ENCODE assay signal across 8 cellular contexts in the genomic region with DNA sequence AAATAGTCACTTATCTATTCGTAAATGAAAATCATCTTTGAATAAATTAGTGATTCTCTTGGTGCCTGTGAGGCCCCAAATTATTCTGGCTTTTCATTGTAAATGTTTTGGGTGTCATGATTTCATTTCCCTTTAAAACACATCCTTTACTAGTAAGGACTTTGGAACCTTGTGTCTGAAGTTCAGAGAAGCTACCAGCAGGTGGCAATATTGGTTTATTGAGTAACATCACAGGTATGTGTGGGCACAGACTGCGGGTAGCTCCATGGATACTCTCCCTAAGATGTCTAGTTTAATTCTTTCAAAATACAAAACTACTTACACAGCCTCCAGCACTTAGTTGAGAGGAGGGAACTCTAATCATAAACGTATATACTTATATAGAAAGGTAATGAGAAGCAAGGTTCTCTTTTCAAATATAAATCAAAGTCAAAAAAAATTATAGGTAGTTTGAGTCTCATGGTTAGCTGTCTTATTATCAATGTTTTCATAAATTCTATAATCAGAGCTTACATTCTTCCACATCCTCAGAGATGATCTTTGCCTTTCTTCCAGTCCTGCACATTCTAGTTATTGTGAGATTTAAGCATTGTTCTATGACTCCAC.
DNase-seq lines count a peak whose midpoint lies in the region; ATAC-seq and TF ChIP-seq lines count a peak whose summit lies in the region.

No MANE protein-coding gene starts in this region.

- H3K27me3 ChIP-seq in HAP-1 (ENCODE audit: low read depth): no peaks in the 10 kb centered on the region; the same call in 1 of the 2 replicates
- H3K27me3 ChIP-seq in Karpas-422 (ENCODE audit: low read length): no peaks in the 10 kb centered on the region
- no peaks in the 10 kb centered on the region for H3K27me3 ChIP-seq in PC-9 (ENCODE audit: insufficient read depth, low read depth)
- no peaks in the 10 kb centered on the region for H3K27me3 ChIP-seq in thoracic aorta (replicated peaks; ENCODE audit: insufficient read depth)

- intact Hi-C loops in PC-9 (cut with micrococcal nuclease; ENCODE audit: unreplicated experiment): loop anchor here (1.0 to 2.0 kb wide), 4 partner anchors 96 to 1406 kb away; a partner anchor contains a TSS

- H2AFZ ChIP-seq in Karpas-422 (ENCODE audit: low read length) (no peak overlapping the region), PC-9 (no peak overlapping the region)

- peak; percentile 82 for DNase-seq in ACHN
- peak; percentile 75 for DNase-seq in GM10266 (ENCODE audit: extremely low spot score)
- peak; percentile 67 to 74 for DNase-seq in HAP-1 (ENCODE audit: low spot score in 2 of 2)
- peak; percentile 89 for DNase-seq in Karpas-422
- DNase-seq in PC-9: peak; percentile 40 to 64
- peak; percentile 36 to 76 for DNase-seq in T47D (ENCODE audit: low read depth in 1 of 2, low spot score in 1 of 2)
- peak; percentile 48 for DNase-seq in left lobe of liver (ENCODE audit: low spot score)
- DNase-seq in thoracic aorta (ENCODE audit: low spot score): no peak

- H3K4me1 ChIP-seq in HAP-1: no peaks in the 10 kb centered on the region
- H3K4me1 ChIP-seq in Karpas-422 (ENCODE audit: low read length): no peaks in the 10 kb centered on the region
- H3K4me1 ChIP-seq in PC-9 (replicated peaks; ENCODE audit: insufficient read depth): no peaks in the 10 kb centered on the region
- H3K4me1 ChIP-seq in thoracic aorta (ENCODE audit: control insufficient read depth in 1 of 2, low read depth in 2 of 2): no peaks in the 10 kb centered on the region

- peak; percentile 69 for TF ChIP-seq CTCF in GM10266 (IDR thresholded peaks at IDR 0.05; ENCODE audit: control insufficient read depth, insufficient read depth, low read depth, missing control alignments)
- TF ChIP-seq CTCF in PC-9 (conservative IDR thresholded peaks at IDR 0.05): peak; percentile 87
- peak; percentile 26 for TF ChIP-seq CTCF in thoracic aorta (IDR thresholded peaks at IDR 0.05)

- H3K27ac ChIP-seq in Karpas-422 (ENCODE audit: low read length) (no peak overlapping the region), PC-9 (no peak overlapping the region), thoracic aorta (no peak overlapping the region)

- no peaks in the 10 kb centered on the region for H3K9me3 ChIP-seq in HAP-1
- no peaks in the 10 kb centered on the region for H3K9me3 ChIP-seq in Karpas-422 (ENCODE audit: low read length)
- no peaks in the 10 kb centered on the region for H3K9me3 ChIP-seq in PC-9 (ENCODE audit: insufficient read depth, low read depth)
- no peaks in the 10 kb centered on the region for H3K9me3 ChIP-seq in thoracic aorta

- H4K20me1 ChIP-seq in Karpas-422 (ENCODE audit: insufficient read depth, low read depth, low read length) (no peaks in the 10 kb centered on the region), PC-9 (ENCODE audit: insufficient read depth) (no peaks in the 10 kb centered on the region)

- ATAC-seq in left lobe of liver (peak; percentile 99), thoracic aorta (ENCODE audit: insufficient number of reproducible peaks, low FRiP score, low read depth) (no peak)

- no TSS peak for BruUV-seq in PC-9 (replicated peaks; lab: Mats Ljungman, UMichigan)

- H3K79me2 ChIP-seq in Karpas-422 (ENCODE audit: low read length): no peaks in the 10 kb centered on the region
- H3K79me2 ChIP-seq in PC-9 (ENCODE audit: low read depth): no peaks in the 10 kb centered on the region

- no peaks in the 10 kb centered on the region for H3K9me2 ChIP-seq in Karpas-422 (replicated peaks; ENCODE audit: insufficient read depth, low read length)
- no peaks in the 10 kb centered on the region for H3K9me2 ChIP-seq in PC-9 (ENCODE audit: insufficient read depth)

- H3K4me2 ChIP-seq in Karpas-422 (ENCODE audit: low read depth, low read length, poor library complexity, severe bottlenecking): no peak overlapping the region
- H3K4me2 ChIP-seq in PC-9: no peak overlapping the region

- CTCF ChIA-PET in PC-9 (lab: Charles Lee): interaction anchor here (1.5 kb wide), 1 partner anchor 97 kb away, joined by 3 read pairs; no protein-coding TSS in a partner anchor

- H3K36me3 ChIP-seq in HAP-1 (replicated peaks) (no peaks in the 10 kb centered on the region), Karpas-422 (ENCODE audit: insufficient read depth, low read length) (no peaks in the 10 kb centered on the region), PC-9 (ENCODE audit: low read depth) (no peaks in the 10 kb centered on the region), thoracic aorta (no peaks in the 10 kb centered on the region)

- in situ Hi-C loops in ACHN (cut with HindIII; ENCODE audit: low pct_ligation_motif_present, low pct_unique_long_range_greater_than_20kb, low sequenced_read_pairs) (no loop called here), HAP-1 (cut with MboI; ENCODE audit: low sequenced_read_pairs) (loop anchor here (25.0 kb wide), 2 partner anchors 459 to 659 kb away; a partner anchor contains a TSS), T47D (cut with HindIII; ENCODE audit: low pct_unique_long_range_greater_than_20kb, low sequenced_read_pairs) (no loop called here)

- H3K4me3 ChIP-seq in HAP-1 (no peak overlapping the region), Karpas-422 (ENCODE audit: low read length) (no peak overlapping the region), PC-9 (no peak overlapping the region), thoracic aorta (no peak overlapping the region)

- POLR2A ChIA-PET in PC-9 (lab: Charles Lee; ENCODE audit: unreplicated experiment): no interaction called here

- no peak overlapping the region for H3K9ac ChIP-seq in Karpas-422 (ENCODE audit: low read length)

- H3F3A ChIP-seq in PC-9 (ENCODE audit: insufficient read depth, low read depth): no peaks in the 10 kb centered on the region

Comparison
In these comparisons a context has a peak if more than half of its experiments do, and no peak if none do; other contexts are left out.
1. CTCF ChIP-seq: peak in every context shown above with its lines; median percentile 87 in PC-9; 69 in GM10266; 26 in thoracic aorta.